ENCODE assay signal across 8 cellular contexts in the genomic region with DNA sequence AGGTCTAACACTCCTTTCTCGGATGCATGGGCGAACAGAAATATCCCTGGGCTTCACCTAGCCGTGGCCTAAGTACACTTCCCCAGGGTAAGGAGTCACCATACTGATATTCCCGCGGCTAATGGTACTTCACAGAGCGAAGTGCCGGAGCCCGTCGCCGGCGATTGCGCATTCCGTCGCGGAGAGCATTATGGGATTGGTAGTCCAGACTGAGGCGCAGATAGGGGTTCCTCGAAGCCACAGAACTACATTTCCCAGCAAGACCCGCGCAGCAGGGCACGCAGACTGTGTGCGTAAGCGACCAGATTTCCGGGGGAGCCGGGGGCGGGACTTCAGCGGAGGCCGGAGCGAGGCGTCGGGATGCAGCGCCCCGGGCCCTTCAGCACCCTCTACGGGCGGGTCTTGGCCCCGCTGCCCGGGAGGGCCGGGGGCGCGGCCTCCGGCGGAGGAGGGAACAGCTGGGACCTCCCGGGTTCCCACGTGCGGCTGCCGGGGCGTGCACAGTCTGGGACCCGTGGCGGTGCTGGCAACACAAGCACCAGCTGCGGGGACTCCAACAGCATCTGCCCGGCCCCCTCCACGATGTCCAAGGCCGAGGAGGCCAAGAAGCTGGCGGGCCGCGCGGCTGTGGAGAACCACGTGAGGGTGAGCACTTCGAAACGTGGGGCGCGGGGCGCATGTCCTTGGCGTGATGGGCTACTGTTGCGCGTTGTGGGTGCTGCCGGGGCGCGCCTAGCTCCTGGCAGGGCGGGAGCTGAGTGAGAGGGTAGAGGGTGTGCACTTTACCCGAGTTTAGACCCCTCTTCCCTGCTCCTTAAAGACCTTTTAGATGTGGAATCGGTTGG. TPM values are rescaled to one million over a fixed set of nuclear protein-coding genes. Genes with fewer than 3 reads are reported as not detected.
DNase-seq lines count a peak whose midpoint lies in the region; ATAC-seq and TF ChIP-seq lines count a peak whose summit lies in the region.

RPIA (plus strand) TSS at position 335 of the 845 bp plus-strand sequence; CDS start at position 361, 26 bp downstream.

- H2BK12ac ChIP-seq in trophoblast cell (ENCODE audit: low read length), result no peak within 1 kb of the TSS

- H3K4me1 Mint-ChIP-seq in activated naive CD8-positive, alpha-beta T cell treated with anti-CD3 and anti-CD28 coated beads, Interleukin-2, amount 50 U/mL, for 24 hours, result peaks cover 57% of the 10 kb centered on the region

- H2BK5ac ChIP-seq in trophoblast cell (ENCODE audit: low read depth, low read length, poor library complexity), result peak within 1 kb of the TSS; percentile 25

- H3K9ac ChIP-seq in trophoblast cell (ENCODE audit: low read length), result peak within 1 kb of the TSS; percentile 82

- no peak for TF ChIP-seq EP300 in transverse colon (IDR thresholded peaks at IDR 0.05; ENCODE audit: low read depth)

- intact Hi-C loops in transverse colon (cut with DNase I; ENCODE audit: low total_unique reads), result no loop called here

- H3K4me1 ChIP-seq in cardiac muscle cell (ENCODE audit: low read depth), result peaks cover 11% of the 10 kb centered on the region
- peaks cover 5 to 10% of the 10 kb centered on the region in 2 experiments for H3K4me1 ChIP-seq in trophoblast cell (ENCODE audit: control insufficient read depth in 1 of 2, insufficient read depth in 2 of 2, low read length in 2 of 2)
- peaks cover 0 to 27% (median 14%) of the 10 kb centered on the region in 4 donors for H3K4me1 ChIP-seq in transverse colon

- WGBS in trophoblast cell (ENCODE audit: extremely low coverage, insufficient coverage, insufficient read length), result no CpG with 5 or more reads among the region's 71 CpGs
- 0% methylated on average over 69 of the region's 71 CpGs; no CpG with 5 or more reads in 1 of the 2 donors for WGBS in transverse colon (ENCODE audit: low coverage in 1 of 2), 2 donors

- ATAC-seq in HG02798 (IDR thresholded peaks at IDR 0.05; ENCODE audit: poor library complexity, unreplicated experiment), result peak; percentile 96
- ATAC-seq in activated naive CD8-positive, alpha-beta T cell treated with anti-CD3 and anti-CD28 coated beads, Interleukin-2, amount 50 U/mL, for 24 hours, result peak; percentile 99

- peak within 1 kb of the TSS; percentile 98 for H3K4me3 Mint-ChIP-seq in activated naive CD8-positive, alpha-beta T cell treated with anti-CD3 and anti-CD28 coated beads, Interleukin-2, amount 50 U/mL, for 24 hours

- H3K36me3 ChIP-seq in cardiac muscle cell, result no peaks in the 10 kb centered on the region
- H3K36me3 ChIP-seq in trophoblast cell (ENCODE audit: control insufficient read depth in 1 of 2, insufficient read depth in 2 of 2, low read length in 2 of 2), result no peaks in the 10 kb centered on the region
- H3K36me3 ChIP-seq in transverse colon, result no peaks in the 10 kb centered on the region

- peak within 1 kb of the TSS; percentile 47 for H3K14ac ChIP-seq in trophoblast cell (ENCODE audit: low read length)

- H2AFZ ChIP-seq in trophoblast cell (ENCODE audit: insufficient read depth, low read length, poor library complexity), result peak within 1 kb of the TSS; percentile 82

- no peak within 1 kb of the TSS for H3K23ac ChIP-seq in trophoblast cell (ENCODE audit: low read length)

- DNase-seq in NCI-H1417 treated with DMSO at 0.1 percent for 48 hours (lab: John Stamatoyannopoulos, UW) (peak; percentile 50), SW480 (ENCODE audit: low spot score) (peak; percentile 99), cardiac muscle cell (ENCODE audit: low read depth in 1 of 2, low spot score in 1 of 2) (peak; percentile 99), trophoblast cell (peak; percentile 99), transverse colon (peak; percentile 100)
- DNase-seq in activated naive CD8-positive, alpha-beta T cell treated with anti-CD3 and anti-CD28 coated beads, Interleukin-2, amount 50 U/mL, for 24 hours, result peak; percentile 99

- peaks cover 3% of the 10 kb centered on the region for H3K79me1 ChIP-seq in trophoblast cell (ENCODE audit: low read length)

- H4K12ac ChIP-seq in trophoblast cell (ENCODE audit: low read depth, low read length), result peak within 1 kb of the TSS; percentile 78

- H3K27ac ChIP-seq in cardiac muscle cell, result peak within 1 kb of the TSS; percentile 82
- peak within 1 kb of the TSS; percentile 55 for H3K27ac ChIP-seq in trophoblast cell (ENCODE audit: low read depth, low read length)
- peak within 1 kb of the TSS; percentile 80 to 91 (median 86) for H3K27ac ChIP-seq in transverse colon

- H3K4me3 ChIP-seq in GM12875 (ENCODE audit: low read depth, low read length) (peak within 1 kb of the TSS; percentile 82), cardiac muscle cell (peak within 1 kb of the TSS; percentile 73), trophoblast cell (ENCODE audit: low read depth, low read length) (peak within 1 kb of the TSS; percentile 93), transverse colon (peak within 1 kb of the TSS; percentile 76 to 82 (median 78))

- H3K27me3 ChIP-seq in cardiac muscle cell (no peaks in the 10 kb centered on the region), trophoblast cell (ENCODE audit: insufficient read depth, low read length) (no peaks in the 10 kb centered on the region), transverse colon (no peaks in the 10 kb centered on the region)

- H3K36me3 Mint-ChIP-seq in activated naive CD8-positive, alpha-beta T cell treated with anti-CD3 and anti-CD28 coated beads, Interleukin-2, amount 50 U/mL, for 24 hours (ENCODE audit: low read depth), result peaks cover 12% of the 10 kb centered on the region

- peak within 1 kb of the TSS; percentile 52 for H4K91ac ChIP-seq in trophoblast cell (ENCODE audit: low read depth, low read length)

- peak within 1 kb of the TSS; percentile 48 for H3K18ac ChIP-seq in trophoblast cell (ENCODE audit: low read length)

- TF ChIP-seq CTCF in GM12875 (IDR thresholded peaks at IDR 0.05; ENCODE audit: borderline replicate concordance, insufficient read depth, low read depth, low read length) (peak; percentile 92), cardiac muscle cell (IDR thresholded peaks at IDR 0.05; ENCODE audit: low read depth, low read length) (peak; percentile 68), transverse colon (IDR thresholded peaks at IDR 0.05) (peak in 4 of 5 experiments; percentile 54 to 67 (median 60))

- TF ChIP-seq POLR2A in transverse colon (IDR thresholded peaks at IDR 0.05), result peak; percentile 73

- peak within 1 kb of the TSS; percentile 7 for H2AK5ac ChIP-seq in trophoblast cell (ENCODE audit: low read length)

- peak within 1 kb of the TSS; percentile 89 for H4K8ac ChIP-seq in trophoblast cell (ENCODE audit: low read depth, low read length)

- H3K4me2 ChIP-seq in trophoblast cell (ENCODE audit: low read length), result peak within 1 kb of the TSS; percentile 99

- H3K27me3 Mint-ChIP-seq in activated naive CD8-positive, alpha-beta T cell treated with anti-CD3 and anti-CD28 coated beads, Interleukin-2, amount 50 U/mL, for 24 hours, result no peaks in the 10 kb centered on the region

- in situ Hi-C loops in transverse colon (cut with MboI; ENCODE audit: low pct_ligation_motif_present in 1 of 4, low pct_unique_long_range_greater_than_20kb in 1 of 4, low sequenced_read_pairs in 3 of 4), result no loop called here

- H3K9me3 Mint-ChIP-seq in activated naive CD8-positive, alpha-beta T cell treated with anti-CD3 and anti-CD28 coated beads, Interleukin-2, amount 50 U/mL, for 24 hours, result peaks cover 4% of the 10 kb centered on the region

- H3K27ac Mint-ChIP-seq in activated naive CD8-positive, alpha-beta T cell treated with anti-CD3 and anti-CD28 coated beads, Interleukin-2, amount 50 U/mL, for 24 hours, result peak within 1 kb of the TSS; percentile 91

- H3K9me3 ChIP-seq in cardiac muscle cell (ENCODE audit: low read depth) (no peaks in the 10 kb centered on the region), trophoblast cell (ENCODE audit: insufficient read depth, low read depth, low read length) (no peaks in the 10 kb centered on the region), transverse colon (no peaks in the 10 kb centered on the region)

- H2BK120ac ChIP-seq in trophoblast cell (ENCODE audit: insufficient read depth, low read length, poor library complexity), result peak within 1 kb of the TSS; percentile 52

- H3K4ac ChIP-seq in trophoblast cell (ENCODE audit: low read depth, low read length), result peak within 1 kb of the TSS; percentile 29

- peaks cover 6% of the 10 kb centered on the region for H3K79me2 ChIP-seq in trophoblast cell (ENCODE audit: control insufficient read depth, insufficient read depth, low read length, poor library complexity)

RNA-seq across cellular contexts. Expression of gene RPIA, which starts in this region (rescaled TPM):
- total RNA-seq in cardiac muscle cell (6.4 and 8.8 TPM in 2 replicates), transverse colon (10 to 100 TPM in 2 of 4 donors, 1 to 10 TPM in 2; 2.2 to 20.8 (median 9.7) TPM)
- 19.5 and 19.9 TPM in 2 replicates for polyA plus RNA-seq in cardiac muscle cell
- polyA plus RNA-seq in trophoblast cell (2013), result 7.5 and 7.8 TPM in 2 replicates

Comparison
In these comparisons a context has a peak if more than half of its experiments do, and no peak if none do; other contexts are left out.
1. Peak in every context shown above with its lines: DNase-seq, ATAC-seq, H3K4me3 ChIP-seq and H3K27ac ChIP-seq.
2. DNase-seq: peak in every context shown above with its lines; median percentile 100 in transverse colon; 99 in SW480; 99 in activated naive CD8-positive, alpha-beta T cell treated with anti-CD3 and anti-CD28 coated beads, Interleukin-2, amount 50 U/mL, for 24 hours; 99 in cardiac muscle cell; 99 in trophoblast cell; 50 in NCI-H1417 treated with DMSO at 0.1 percent for 48 hours.